14 cellular contexts compared by ENCODE assay signal in the genomic region with DNA sequence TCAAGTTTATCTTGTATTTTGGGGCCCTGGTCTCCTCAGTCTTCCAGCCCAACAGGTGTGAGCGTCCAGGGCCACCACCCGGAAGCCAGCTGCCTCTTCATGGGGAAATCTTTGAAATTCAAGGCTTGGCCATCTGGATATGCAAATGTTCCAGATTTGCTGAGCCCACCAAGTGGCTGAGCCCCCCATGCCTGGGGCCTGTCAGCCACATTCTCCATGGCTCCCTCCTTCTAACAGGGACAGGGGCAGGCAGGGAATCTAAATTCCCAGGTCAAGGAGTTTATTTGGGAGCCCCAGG. TPM values are rescaled to one million over a fixed set of nuclear protein-coding genes. Genes with fewer than 3 reads are reported as not detected.
DNase-seq lines count a peak whose midpoint lies in the region; ATAC-seq and TF ChIP-seq lines count a peak whose summit lies in the region.
"Had no signal": no experiment of that assay in that cellular context is flagged by ENCODE, and none has a peak within 500 bp of the region (broad histone marks: within the 10 kb centered on the region; RNA-seq: fewer than 3 reads in every experiment).

No MANE protein-coding gene starts in this region.

- no peaks in the 10 kb centered on the region for H3K9me3 Mint-ChIP-seq in activated naive CD4-positive, alpha-beta T cell treated with anti-CD3 and anti-CD28 coated beads, Interleukin-2, amount 10 ng/mL, durations not matched to agents 7 days and 5 days
- no peaks in the 10 kb centered on the region for H3K9me3 Mint-ChIP-seq in activated naive CD4-positive, alpha-beta T cell treated with anti-CD3 and anti-CD28 coated beads for 36 hours
- H3K9me3 Mint-ChIP-seq in chondrocyte (ENCODE audit: low read depth) = no peaks in the 10 kb centered on the region
- no peaks in the 10 kb centered on the region for H3K9me3 Mint-ChIP-seq in stimulated activated memory B cell treated with anti-CD40 and anti-IgM and Interleukin-4, amounts not matched to agents 10 μg/mL and 1 μg/mL and 100 μg/mL, for 72 hours
- H3K9me3 Mint-ChIP-seq: activated naive CD4-positive, alpha-beta T cell treated with anti-CD3 and anti-CD28 coated beads, Interleukin-2, amount 50 U/mL, for 72 hours; activated T-helper 1 cell treated with anti-CD3 and anti-CD28 coated beads, Interleukin-12 subunit alpha, Interleukin-12 subunit beta, Interleukin-2, Interleukin-4 antibody, amounts not matched to agents 30 ng/mL and 10 ng/mL and 1 ng/mL, durations not matched to agents 14 hours and 24 hours and 36 hours had no signal

- TF ChIP-seq CTCF in chondrocyte (IDR thresholded peaks at IDR 0.05) = no peak

- no peak for ATAC-seq in stimulated activated memory B cell treated with anti-CD40 and anti-IgM and Interleukin-4, amounts not matched to agents 10 μg/mL and 1 μg/mL and 100 μg/mL, for 72 hours

- peak overlapping the region; percentile 91 for H3K27ac Mint-ChIP-seq in activated naive CD4-positive, alpha-beta T cell treated with anti-CD3 and anti-CD28 coated beads, Interleukin-2, amount 10 ng/mL, durations not matched to agents 7 days and 5 days
- no peak overlapping the region for H3K27ac Mint-ChIP-seq in activated naive CD4-positive, alpha-beta T cell treated with anti-CD3 and anti-CD28 coated beads for 36 hours
- H3K27ac Mint-ChIP-seq in chondrocyte (ENCODE audit: unreplicated experiment) = peak overlapping the region; percentile 80
- H3K27ac Mint-ChIP-seq in stimulated activated memory B cell treated with anti-CD40 and anti-IgM and Interleukin-4, amounts not matched to agents 10 μg/mL and 1 μg/mL and 100 μg/mL, for 72 hours = peak overlapping the region; percentile 96

- H3K4me1 Mint-ChIP-seq in activated naive CD4-positive, alpha-beta T cell treated with anti-CD3 and anti-CD28 coated beads, Interleukin-2, amount 10 ng/mL, durations not matched to agents 7 days and 5 days = peaks cover 50% of the 10 kb centered on the region
- H3K4me1 Mint-ChIP-seq in activated naive CD4-positive, alpha-beta T cell treated with anti-CD3 and anti-CD28 coated beads for 36 hours (ENCODE audit: low read depth) = peaks cover 28% of the 10 kb centered on the region
- H3K4me1 Mint-ChIP-seq in chondrocyte (ENCODE audit: low read depth) = peaks cover 46% of the 10 kb centered on the region
- H3K4me1 Mint-ChIP-seq in stimulated activated memory B cell treated with anti-CD40 and anti-IgM and Interleukin-4, amounts not matched to agents 10 μg/mL and 1 μg/mL and 100 μg/mL, for 72 hours = peaks cover 60% of the 10 kb centered on the region

- intact Hi-C loops in activated naive CD4-positive, alpha-beta T cell treated with anti-CD3 and anti-CD28 coated beads for 36 hours (cut with micrococcal nuclease) = loop anchor here (10.0 kb wide), 1 partner anchor 331 kb away; no protein-coding TSS in a partner anchor

- H3K27me3 Mint-ChIP-seq in activated naive CD4-positive, alpha-beta T cell treated with anti-CD3 and anti-CD28 coated beads, Interleukin-2, amount 10 ng/mL, durations not matched to agents 7 days and 5 days = no peaks in the 10 kb centered on the region
- no peaks in the 10 kb centered on the region for H3K27me3 Mint-ChIP-seq in activated naive CD4-positive, alpha-beta T cell treated with anti-CD3 and anti-CD28 coated beads for 36 hours (ENCODE audit: low read depth)
- no peaks in the 10 kb centered on the region for H3K27me3 Mint-ChIP-seq in chondrocyte (ENCODE audit: low read depth)
- H3K27me3 Mint-ChIP-seq in stimulated activated memory B cell treated with anti-CD40 and anti-IgM and Interleukin-4, amounts not matched to agents 10 μg/mL and 1 μg/mL and 100 μg/mL, for 72 hours = no peaks in the 10 kb centered on the region
- H3K27me3 Mint-ChIP-seq: activated CD8-positive, alpha-beta memory T cell treated with anti-CD3 and anti-CD28 coated beads, Interleukin-2, amount 10 ng/mL, durations not matched to agents 7 days and 5 days; progenitor cell of endocrine pancreas had no signal

- peaks cover 18% of the 10 kb centered on the region for H3K36me3 Mint-ChIP-seq in activated naive CD4-positive, alpha-beta T cell treated with anti-CD3 and anti-CD28 coated beads, Interleukin-2, amount 10 ng/mL, durations not matched to agents 7 days and 5 days
- H3K36me3 Mint-ChIP-seq in activated naive CD4-positive, alpha-beta T cell treated with anti-CD3 and anti-CD28 coated beads for 36 hours (ENCODE audit: low read depth) = peaks cover 1% of the 10 kb centered on the region
- H3K36me3 Mint-ChIP-seq in chondrocyte (ENCODE audit: low read depth) = peaks cover 4% of the 10 kb centered on the region
- no peaks in the 10 kb centered on the region for H3K36me3 Mint-ChIP-seq in stimulated activated memory B cell treated with anti-CD40 and anti-IgM and Interleukin-4, amounts not matched to agents 10 μg/mL and 1 μg/mL and 100 μg/mL, for 72 hours

- CTCF ChIA-PET in activated naive CD4-positive, alpha-beta T cell treated with anti-CD3 and anti-CD28 coated beads, Interleukin-2, amount 10 ng/mL, durations not matched to agents 7 days and 5 days (lab: Charles Lee) = interaction anchor here (0.7 to 6.3 kb wide), 24 partner anchors 8 to 335 kb away, joined by 3 to 113 read pairs (median 5); a partner anchor contains a TSS
- CTCF ChIA-PET in activated naive CD4-positive, alpha-beta T cell treated with anti-CD3 and anti-CD28 coated beads for 36 hours (lab: Charles Lee) = interaction anchor here (0.6 to 7.1 kb wide), 29 partner anchors 8 to 873 kb away, joined by 3 to 110 read pairs (median 3); no protein-coding TSS in a partner anchor

- H3K4me3 Mint-ChIP-seq in activated naive CD4-positive, alpha-beta T cell treated with anti-CD3 and anti-CD28 coated beads, Interleukin-2, amount 10 ng/mL, durations not matched to agents 7 days and 5 days = no peak overlapping the region
- H3K4me3 Mint-ChIP-seq in activated naive CD4-positive, alpha-beta T cell treated with anti-CD3 and anti-CD28 coated beads for 36 hours = no peak overlapping the region
- H3K4me3 Mint-ChIP-seq in chondrocyte (ENCODE audit: unreplicated experiment) = no peak overlapping the region
- H3K4me3 Mint-ChIP-seq in stimulated activated memory B cell treated with anti-CD40 and anti-IgM and Interleukin-4, amounts not matched to agents 10 μg/mL and 1 μg/mL and 100 μg/mL, for 72 hours = no peak overlapping the region
- H3K4me3 Mint-ChIP-seq: activated CD8-positive, alpha-beta memory T cell treated with anti-CD3 and anti-CD28 coated beads, Interleukin-2, amount 10 ng/mL, durations not matched to agents 7 days and 5 days; activated T-helper 1 cell treated with anti-CD3 and anti-CD28 coated beads, Interleukin-12 subunit alpha, Interleukin-12 subunit beta, Interleukin-2, Interleukin-4 antibody, amounts not matched to agents 30 ng/mL and 10 ng/mL and 1 ng/mL, durations not matched to agents 14 hours and 24 hours and 36 hours had no signal

- DNase-seq in activated naive CD4-positive, alpha-beta T cell treated with anti-CD3 and anti-CD28 coated beads, Interleukin-2, amount 10 ng/mL, durations not matched to agents 7 days and 5 days = no peak
- DNase-seq in activated naive CD4-positive, alpha-beta T cell treated with anti-CD3 and anti-CD28 coated beads for 36 hours = no peak
- peak; percentile 49 to 84 for DNase-seq in NCI-H524 (lab: John Stamatoyannopoulos, UW)
- no peak for DNase-seq in chondrocyte (ENCODE audit: low spot score)
- no peak for DNase-seq in amniotic stem cell (lab: John Stamatoyannopoulos, UW)
- no peak for DNase-seq in stimulated activated CD4-positive, alpha-beta T cell treated with anti-CD3 and anti-CD28 coated beads, Interleukin-4, amount 100 ng/mL, for 24 hours
- DNase-seq in NCI-H446 treated with DMSO at 0.1 percent for 48 hours (lab: John Stamatoyannopoulos, UW) = no peak
- DNase-seq: GF-D8, KG1 had no signal

RNA-seq across cellular contexts. Expression of a gene that starts 14.2 kb away (rescaled TPM):
- total RNA-seq in activated naive CD4-positive, alpha-beta T cell treated with anti-CD3 and anti-CD28 coated beads for 36 hours = 1 to 10 TPM; 1.2 to 1.7 TPM
- 144 to 193 TPM (median 145 TPM) in 3 replicates for total RNA-seq in chondrocyte

Comparison
In these comparisons a context has a peak if more than half of its experiments do, and no peak if none do; other contexts are left out.
1. DNase-seq: peak in NCI-H524 (2 of 2); none in activated naive CD4-positive, alpha-beta T cell treated with anti-CD3 and anti-CD28 coated beads, Interleukin-2, amount 10 ng/mL, durations not matched to agents 7 days and 5 days (single experiment), activated naive CD4-positive, alpha-beta T cell treated with anti-CD3 and anti-CD28 coated beads for 36 hours (single experiment), chondrocyte (single experiment), amniotic stem cell (single experiment), stimulated activated CD4-positive, alpha-beta T cell treated with anti-CD3 and anti-CD28 coated beads, Interleukin-4, amount 100 ng/mL, for 24 hours (single experiment) and NCI-H446 treated with DMSO at 0.1 percent for 48 hours (single experiment).
2. RNA of a gene that starts 14.2 kb away (total RNA-seq): 144 to 193 TPM in chondrocyte; 1.2 to 1.7 TPM in activated naive CD4-positive, alpha-beta T cell treated with anti-CD3 and anti-CD28 coated beads for 36 hours; every median in the first group is over 10 times any median in the second.